ENCODE assay signal across 29 cellular contexts in genomic region chr14:52271538-52271937, GRCh38. TPM values are rescaled to one million over a fixed set of nuclear protein-coding genes. Genes with fewer than 3 reads are reported as not detected.
DNase-seq lines count a peak whose midpoint lies in the region; ATAC-seq, FAIRE-seq and TF ChIP-seq lines count a peak whose summit lies in the region.
"Had no signal": no experiment of that assay in that cellular context is flagged by ENCODE, and none has a peak within 500 bp of the region (broad histone marks: within the 10 kb centered on the region; RNA-seq: fewer than 3 reads in every experiment).

No MANE protein-coding gene starts in this region.

- no peaks in the 10 kb centered on the region for H3K9me1 ChIP-seq in keratinocyte (ENCODE audit: control insufficient read depth, extremely low read depth, insufficient read depth, low read length)

- FAIRE-seq in keratinocyte (lab: Jason Lieb, UNC) (peak; percentile 5), small intestine (lab: Jason Lieb, UNC) (no peak)
- FAIRE-seq: A549, GM12891, H1, K562 had no signal

- peaks cover 71% of the 10 kb centered on the region for H3K79me2 ChIP-seq in OCI-LY3 (ENCODE audit: low read length)
- H3K79me2 ChIP-seq in keratinocyte (ENCODE audit: control insufficient read depth, insufficient read depth, low read length), result no peaks in the 10 kb centered on the region

- no peak overlapping the region for H3K27ac Mint-ChIP-seq in stimulated activated naive CD8-positive, alpha-beta T cell treated with anti-CD3 and anti-CD28 coated beads, Interleukin-15, Interleukin-2, amounts not matched to agents 100 ng/mL and 50 ng/mL, for 24 hours
- H3K27ac Mint-ChIP-seq: CD4-positive, alpha-beta T cell had no signal

- H3K36me3 ChIP-seq in OCI-LY3 (replicated peaks; ENCODE audit: low read depth, low read length) (peaks cover 14% of the 10 kb centered on the region), keratinocyte (ENCODE audit: control insufficient read depth in 2 of 2, extremely low read depth in 1 of 2, insufficient read depth in 2 of 2, low read length in 2 of 2) (no peaks in the 10 kb centered on the region), small intestine (ENCODE audit: control insufficient read depth in 2 of 2, insufficient read depth in 2 of 2, low read length in 2 of 2) (no peaks in the 10 kb centered on the region)
- H3K36me3 ChIP-seq: SJSA1 had no signal

- peak overlapping the region; percentile 3; the same call in 1 of the 2 replicates for H3K9ac ChIP-seq in OCI-LY3 (ENCODE audit: low read length)
- no peak overlapping the region for H3K9ac ChIP-seq in keratinocyte (ENCODE audit: control insufficient read depth, extremely low read depth, insufficient read depth, low read length)
- H3K9ac ChIP-seq: BLaER1 treated with 17β-estradiol and CSF1 and Interleukin-3, amounts not matched to agents 10 nM and 100 nM had no signal

- H4K20me1 ChIP-seq in OCI-LY3 (ENCODE audit: insufficient read depth, low read length) (peaks cover 28% of the 10 kb centered on the region; the same call in 1 of the 2 replicates), keratinocyte (ENCODE audit: control insufficient read depth, extremely low read depth, insufficient read depth, low read length) (no peaks in the 10 kb centered on the region)
- H4K20me1 ChIP-seq: BLaER1 treated with 17β-estradiol and CSF1 and Interleukin-3, amounts not matched to agents 10 nM and 100 nM had no signal

- H3K4me2 ChIP-seq in OCI-LY3 (ENCODE audit: low read length) (peak overlapping the region; percentile 84), keratinocyte (ENCODE audit: control insufficient read depth, extremely low read depth, insufficient read depth, low read depth, low read length) (no peak overlapping the region)
- H3K4me2 ChIP-seq: A549; BLaER1 treated with 17β-estradiol and CSF1 and Interleukin-3, amounts not matched to agents 10 nM and 100 nM had no signal

- dilution Hi-C loops in keratinocyte (cut with MboI; ENCODE audit: extremely low pct_ligation_motif_present, low sequenced_read_pairs), result no loop called here

- H2AFZ ChIP-seq in OCI-LY3 (ENCODE audit: low read depth, low read length) (no peak overlapping the region), keratinocyte (ENCODE audit: control insufficient read depth, low read length) (no peak overlapping the region)

- no peak for DNase-seq in stimulated activated naive CD8-positive, alpha-beta T cell treated with anti-CD3 and anti-CD28 coated beads, Interleukin-15, Interleukin-2, amounts not matched to agents 100 U/mL and 50 U/mL, for 24 hours
- DNase-seq in keratinocyte (ENCODE audit: low read depth, low spot score) (no peak), mucosa of gallbladder (ENCODE audit: low spot score) (no peak), small intestine (no peak)
- DNase-seq: AML-193; Caco-2; CD4-positive, alpha-beta T cell; DMS79 treated with DMSO at 0.1 percent for 48 hours; GF-D8; MM.1S; NCI-H1048; NCI-H1694; NCI-H2029 treated with DMSO at 0.1 percent for 48 hours; NCI-H446 treated with DMSO at 0.1 percent for 48 hours; NCI-H526; NCI-H82; NK-92 treated with Interleukin-12 subunit alpha and Interleukin-12 subunit beta, amount 100 ng/mL, for 24 hours; Right ventricle myocardium superior; RPMI8226 had no signal

- H3K9me3 ChIP-seq in OCI-LY3 (ENCODE audit: insufficient read depth, low read length), result no peaks in the 10 kb centered on the region
- H3K9me3 ChIP-seq in keratinocyte (ENCODE audit: control insufficient read depth, low read depth, low read length), result no peaks in the 10 kb centered on the region
- H3K9me3 ChIP-seq in small intestine (ENCODE audit: control insufficient read depth, low read depth), result no peaks in the 10 kb centered on the region
- H3K9me3 ChIP-seq: A549, Caco-2 had no signal

- no peak for ATAC-seq in stimulated activated naive CD8-positive, alpha-beta T cell treated with anti-CD3 and anti-CD28 coated beads, Interleukin-15, Interleukin-2, amounts not matched to agents 100 U/mL and 50 U/mL, for 24 hours
- ATAC-seq in HG03442 (IDR thresholded peaks at IDR 0.05; ENCODE audit: unreplicated experiment), result no peak
- ATAC-seq: K562 had no signal

- no peaks in the 10 kb centered on the region for H3K36me3 Mint-ChIP-seq in stimulated activated naive CD8-positive, alpha-beta T cell treated with anti-CD3 and anti-CD28 coated beads, Interleukin-15, Interleukin-2, amounts not matched to agents 100 ng/mL and 50 ng/mL, for 24 hours (ENCODE audit: low read depth)

- H3K9me3 Mint-ChIP-seq in stimulated activated naive CD8-positive, alpha-beta T cell treated with anti-CD3 and anti-CD28 coated beads, Interleukin-15, Interleukin-2, amounts not matched to agents 100 ng/mL and 50 ng/mL, for 24 hours, result no peaks in the 10 kb centered on the region
- H3K9me3 Mint-ChIP-seq: CD4-positive, alpha-beta T cell had no signal

- no peak for TF ChIP-seq CTCF in OCI-LY3 (IDR thresholded peaks at IDR 0.05; ENCODE audit: low read depth, low read length)
- no peak for TF ChIP-seq CTCF in keratinocyte (optimal IDR thresholded peaks at IDR 0.05 in 1 of 3, IDR thresholded peaks at IDR 0.05 in 1 of 3, conservative IDR thresholded peaks at IDR 0.05 in 1 of 3; ENCODE audit: extremely low read depth in 1 of 3, insufficient read depth in 2 of 3, low read length in 3 of 3)

- H3K27ac ChIP-seq in OCI-LY3 (ENCODE audit: low read length), result no peak overlapping the region
- no peak overlapping the region for H3K27ac ChIP-seq in keratinocyte (ENCODE audit: control insufficient read depth, insufficient read depth, low read length)
- no peak overlapping the region for H3K27ac ChIP-seq in small intestine (ENCODE audit: low read depth in 1 of 2, low read length in 1 of 2)
- H3K27ac ChIP-seq: A549; BLaER1 treated with 17β-estradiol and CSF1 and Interleukin-3, amounts not matched to agents 10 nM and 100 nM; SJSA1 had no signal

- peak overlapping the region; percentile 88; the same call in 1 of the 2 replicates for H3K4me3 ChIP-seq in OCI-LY3 (ENCODE audit: low read length)
- no peak overlapping the region for H3K4me3 ChIP-seq in keratinocyte (ENCODE audit: control insufficient read depth in 2 of 3, extremely low read depth in 1 of 3, insufficient read depth in 2 of 3, low read depth in 1 of 3, low read length in 3 of 3)
- H3K4me3 ChIP-seq in small intestine (ENCODE audit: low read depth in 1 of 2, low read length in 2 of 2), result no peak overlapping the region
- H3K4me3 ChIP-seq: A549; BLaER1 treated with 17β-estradiol and CSF1 and Interleukin-3, amounts not matched to agents 10 nM and 100 nM; K562; SJSA1 had no signal

- H3K4me1 ChIP-seq in OCI-LY3 (ENCODE audit: low read length) (peaks cover 31% of the 10 kb centered on the region), keratinocyte (ENCODE audit: control insufficient read depth, extremely low read depth, insufficient read depth, low read length) (peaks cover 5% of the 10 kb centered on the region), small intestine (ENCODE audit: control insufficient read depth in 2 of 2, insufficient read depth in 1 of 2, low read depth in 1 of 2, low read length in 1 of 2) (no peaks in the 10 kb centered on the region)
- H3K4me1 ChIP-seq: A549, Caco-2 had no signal

- peaks cover 39% of the 10 kb centered on the region for H3K27me3 Mint-ChIP-seq in stimulated activated naive CD8-positive, alpha-beta T cell treated with anti-CD3 and anti-CD28 coated beads, Interleukin-15, Interleukin-2, amounts not matched to agents 100 ng/mL and 50 ng/mL, for 24 hours

- H3K4me1 Mint-ChIP-seq in stimulated activated naive CD8-positive, alpha-beta T cell treated with anti-CD3 and anti-CD28 coated beads, Interleukin-15, Interleukin-2, amounts not matched to agents 100 ng/mL and 50 ng/mL, for 24 hours (ENCODE audit: low read depth), result peaks cover 53% of the 10 kb centered on the region

- WGBS in small intestine, 3 donors, result 66 to 79% (median 69%) methylated on average over 1 of the region's 1 CpG

- peak overlapping the region; percentile 38 for H3K4me3 Mint-ChIP-seq in stimulated activated naive CD8-positive, alpha-beta T cell treated with anti-CD3 and anti-CD28 coated beads, Interleukin-15, Interleukin-2, amounts not matched to agents 100 ng/mL and 50 ng/mL, for 24 hours
- H3K4me3 Mint-ChIP-seq: CD4-positive, alpha-beta T cell had no signal

- H3K27me3 ChIP-seq in OCI-LY3 (ENCODE audit: low read depth, low read length) (no peaks in the 10 kb centered on the region), keratinocyte (ENCODE audit: control insufficient read depth, extremely low read depth, insufficient read depth, low read length) (peaks cover 38% of the 10 kb centered on the region), small intestine (ENCODE audit: control insufficient read depth in 2 of 2, insufficient read depth in 2 of 2, low read length in 2 of 2) (peaks cover 0 to 5% of the 10 kb centered on the region in 2 donors)

RNA-seq across cellular contexts. Expression of gene PTGDR, which starts 4.0 kb away (rescaled TPM):
- polyA plus RNA-seq in keratinocyte, result not detected in 3 replicates
- polyA plus RNA-seq in keratinocyte (2011; ENCODE audit: low read depth), result not detected
- not detected in 2 replicates for polyA plus RNA-seq in keratinocyte (2011; cell fraction: cytosol; rRNA removed)
- polyA plus RNA-seq in keratinocyte (2011; cell fraction: nucleus; rRNA removed), result not detected in 2 replicates
- not detected in 2 replicates for polyA plus RNA-seq in keratinocyte (2012; ENCODE audit: low replicate concordance)
- not detected in 3 replicates for polyA minus RNA-seq in keratinocyte
- not detected for polyA minus RNA-seq in keratinocyte (2011; cell fraction: cytosol; rRNA and poly(A)+ RNA removed)
- not detected in 2 replicates for polyA minus RNA-seq in keratinocyte (2011; cell fraction: nucleus; rRNA and poly(A)+ RNA removed)
- 2.8 TPM for total RNA-seq in mucosa of gallbladder
- under 1 TPM in 1 of 3 donors, not detected in 2; 0.25 TPM for polyA plus RNA-seq in small intestine
- total RNA-seq: HT1080, K562, SJSA1 had no signal
- polyA plus RNA-seq: A549, K562 had no signal

RNA-seq across cellular contexts. Expression of gene PTGER2, which starts 42.6 kb away (rescaled TPM):
- polyA plus RNA-seq in keratinocyte (0.05 to 0.31 TPM (median 0.28 TPM) in 3 replicates), small intestine (1 to 10 TPM in 2 of 3 donors, under 1 TPM in 1; 0.45 to 5.1 (median 2.3) TPM)
- polyA plus RNA-seq in keratinocyte (2011; ENCODE audit: low read depth), result not detected
- 0.10 and 0.24 TPM in 2 replicates for polyA plus RNA-seq in keratinocyte (2011; cell fraction: cytosol; rRNA removed)
- polyA plus RNA-seq in keratinocyte (2011; cell fraction: nucleus; rRNA removed), result 0.11 and 0.12 TPM in 2 replicates
- polyA plus RNA-seq in keratinocyte (2012; ENCODE audit: low replicate concordance), result 0.44 TPM in 1 of 2 replicates, not detected in the other
- 0.07 to 0.48 TPM in 2 of 3 replicates, not detected in the other for polyA minus RNA-seq in keratinocyte
- polyA minus RNA-seq in keratinocyte (2011; cell fraction: cytosol; rRNA and poly(A)+ RNA removed), result not detected
- 0.63 TPM in 1 of 2 replicates, not detected in the other for polyA minus RNA-seq in keratinocyte (2011; cell fraction: nucleus; rRNA and poly(A)+ RNA removed)
- 3.9 TPM for total RNA-seq in mucosa of gallbladder
- total RNA-seq: HT1080, K562 had no signal
- polyA plus RNA-seq: K562 had no signal
